Comparison of ENCODE assay signal across 1 cellular context in genomic region chr9:89923961-89924504, GRCh38.
TF ChIP-seq lines count a peak whose summit lies in the region.

No MANE protein-coding gene starts in this region.

TF ChIP-seq in HepG2, 621 proteins besides CTCF, POLR2A, EP300 and RAD21 (continued from another document and continues in another):
- TF ChIP-seq ZNF318 (CRISPR knock-in tag; IDR thresholded peaks at IDR 0.05), result no peak
- TF ChIP-seq SRSF4 (IDR thresholded peaks at IDR 0.05; ENCODE audit: low read depth, low read length, poor library complexity, severe bottlenecking), result no peak
- no peak for TF ChIP-seq MTA1 (CRISPR knock-in tag; IDR thresholded peaks at IDR 0.05; ENCODE audit: borderline replicate concordance)
- no peak for TF ChIP-seq ZNF441 (CRISPR knock-in tag; IDR thresholded peaks at IDR 0.05; ENCODE audit: borderline replicate concordance)
- no peak for TF ChIP-seq ZNF354B (CRISPR knock-in tag; IDR thresholded peaks at IDR 0.05)
- TF ChIP-seq NBN (conservative IDR thresholded peaks at IDR 0.05), result no peak
- no peak for TF ChIP-seq ATF7-NPFF (CRISPR knock-in tag; IDR thresholded peaks at IDR 0.05; ENCODE audit: low read depth)
- TF ChIP-seq ZNF382 (CRISPR knock-in tag; IDR thresholded peaks at IDR 0.05; ENCODE audit: borderline replicate concordance), result no peak
- TF ChIP-seq ZNF496 (CRISPR knock-in tag; IDR thresholded peaks at IDR 0.05; ENCODE audit: insufficient replicate concordance), result no peak
- no peak for TF ChIP-seq GATAD1 (CRISPR knock-in tag; IDR thresholded peaks at IDR 0.05)
- no peak for TF ChIP-seq RBM39 (IDR thresholded peaks at IDR 0.05; ENCODE audit: low read depth, low read length, poor library complexity, severe bottlenecking)
- TF ChIP-seq ZNF737 (CRISPR knock-in tag; IDR thresholded peaks at IDR 0.05; ENCODE audit: borderline replicate concordance), result no peak
- TF ChIP-seq PCBP1 (IDR thresholded peaks at IDR 0.05; ENCODE audit: borderline replicate concordance, low read depth, low read length), result no peak
- no peak for TF ChIP-seq TERF1 (CRISPR knock-in tag; IDR thresholded peaks at IDR 0.05)
- TF ChIP-seq ZFP91 (CRISPR knock-in tag; IDR thresholded peaks at IDR 0.05; ENCODE audit: borderline replicate concordance), result no peak
- no peak for TF ChIP-seq ZNF510 (CRISPR knock-in tag; IDR thresholded peaks at IDR 0.05; ENCODE audit: low read depth)
- TF ChIP-seq ZNF512B (CRISPR knock-in tag; IDR thresholded peaks at IDR 0.05; ENCODE audit: borderline replicate concordance), result no peak
- TF ChIP-seq TEF (CRISPR knock-in tag; IDR thresholded peaks at IDR 0.05), result no peak
- peak; percentile 83 for TF ChIP-seq ZNF362 (CRISPR knock-in tag; IDR thresholded peaks at IDR 0.05; ENCODE audit: borderline replicate concordance)
- TF ChIP-seq CC2D1A (CRISPR knock-in tag; IDR thresholded peaks at IDR 0.05), result no peak
- no peak for TF ChIP-seq ZNF605 (CRISPR knock-in tag; IDR thresholded peaks at IDR 0.05)
- peak; percentile 79 for TF ChIP-seq BHLHE40 (IDR thresholded peaks at IDR 0.05; ENCODE audit: low read length)
- no peak for TF ChIP-seq SMC3 (IDR thresholded peaks at IDR 0.05; ENCODE audit: low read length)
- TF ChIP-seq ZNF503 (CRISPR knock-in tag; IDR thresholded peaks at IDR 0.05), result 0 out of 2 replicates have a peak, but pooled peaks have one; percentile 32
- peak; percentile 97 for TF ChIP-seq BCL6 (CRISPR knock-in tag; IDR thresholded peaks at IDR 0.05)
- no peak for TF ChIP-seq NONO (IDR thresholded peaks at IDR 0.05)
- TF ChIP-seq NONO (CRISPR knock-in tag; conservative IDR thresholded peaks at IDR 0.05), result 0 out of 2 replicates have a peak, but pooled peaks have one; percentile 25
- no peak for TF ChIP-seq YY1 (IDR thresholded peaks at IDR 0.05; ENCODE audit: insufficient read depth, insufficient replicate concordance, low read depth, low read length)
- TF ChIP-seq FOXP4 (CRISPR knock-in tag; IDR thresholded peaks at IDR 0.05), result no peak
- TF ChIP-seq ELF4 (CRISPR knock-in tag; IDR thresholded peaks at IDR 0.05; ENCODE audit: borderline replicate concordance), result no peak
- no peak for TF ChIP-seq BATF2 (CRISPR knock-in tag; IDR thresholded peaks at IDR 0.05)
- TF ChIP-seq ZBTB7B (CRISPR knock-in tag; IDR thresholded peaks at IDR 0.05), result no peak
- no peak for TF ChIP-seq CREB3 (CRISPR knock-in tag; IDR thresholded peaks at IDR 0.05)
